8 cellular contexts compared by ENCODE assay signal in the genomic region with DNA sequence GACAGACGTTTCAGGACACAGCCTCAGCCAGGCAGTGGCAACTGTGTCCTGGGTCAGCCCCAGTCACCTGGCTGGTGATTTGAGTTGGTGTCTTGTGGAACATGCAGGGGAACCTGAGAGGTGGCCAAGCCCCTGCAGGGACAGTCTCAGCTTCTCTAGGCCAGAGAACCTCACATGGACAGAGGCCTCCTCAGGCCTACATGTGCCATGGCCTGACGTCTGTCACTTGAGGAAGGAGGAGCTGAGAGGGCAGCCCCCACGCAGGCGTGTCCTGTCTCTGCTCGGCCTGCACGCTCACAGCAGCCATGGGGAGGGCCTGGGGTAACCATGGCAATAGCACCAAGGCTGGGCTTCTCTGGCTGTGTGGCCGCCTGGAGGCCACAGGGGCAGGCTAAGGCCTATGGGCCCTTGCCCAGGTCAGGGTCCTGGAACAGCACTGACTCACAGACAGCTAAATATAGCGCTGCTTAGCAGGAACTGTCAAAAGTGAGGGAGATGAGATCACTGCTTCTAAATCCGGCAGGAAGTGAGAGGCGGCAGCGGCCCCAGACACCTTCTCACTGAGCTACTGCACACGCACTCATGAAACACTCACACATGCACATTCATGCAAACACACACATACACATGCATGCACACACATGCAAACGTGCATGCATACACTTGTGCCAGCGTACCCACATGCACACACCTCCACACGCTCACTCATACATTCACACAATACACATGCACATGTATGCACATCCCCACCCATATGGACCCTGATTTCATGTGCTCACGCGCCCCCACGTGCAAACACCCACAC. TPM values are rescaled to one million over a fixed set of nuclear protein-coding genes. Genes with fewer than 3 reads are reported as not detected.
DNase-seq lines count a peak whose midpoint lies in the region; ATAC-seq and TF ChIP-seq lines count a peak whose summit lies in the region.

No MANE protein-coding gene starts in this region.

- peak overlapping the region; percentile 29; the same call in 1 of the 2 replicates for H3K4me3 ChIP-seq in OCI-LY3 (ENCODE audit: low read length)
- H3K4me3 ChIP-seq in fibroblast of lung (replicated peaks in 1 of 4; ENCODE audit: control extremely low read depth in 1 of 4, insufficient read depth in 1 of 4, low read depth in 3 of 4, low read length in 4 of 4) = no peak overlapping the region
- peak overlapping the region; percentile 1 for H3K4me3 ChIP-seq in osteoblast (ENCODE audit: insufficient read depth, low read length)

- peak; percentile 87 for ATAC-seq in GM18502 (IDR thresholded peaks at IDR 0.05; ENCODE audit: poor library complexity, unreplicated experiment)
- peak; percentile 83 for ATAC-seq in HG02840 (IDR thresholded peaks at IDR 0.05; ENCODE audit: low FRiP score, unreplicated experiment)

- DNase-seq in activated T-cell treated with anti-CD3 and anti-CD28 coated beads, Interleukin-2, amount 50 U/mL, for 48 hours = peak; percentile 85 to 87
- DNase-seq in fibroblast of lung (ENCODE audit: low read depth in 2 of 2) (peak; percentile 89 to 94), osteoblast (ENCODE audit: insufficient read length, low spot score, missing footprints) (peak; percentile 95), DMS79 (lab: John Stamatoyannopoulos, UW) (no peak)

- no peaks in the 10 kb centered on the region for H3K36me3 ChIP-seq in OCI-LY3 (replicated peaks; ENCODE audit: low read depth, low read length)
- no peaks in the 10 kb centered on the region for H3K36me3 ChIP-seq in fibroblast of lung (ENCODE audit: control insufficient read depth, insufficient read depth, low read length)
- no peaks in the 10 kb centered on the region for H3K36me3 ChIP-seq in osteoblast (ENCODE audit: insufficient read depth, low read length)

- peak overlapping the region; percentile 48 for H3K27ac ChIP-seq in OCI-LY3 (ENCODE audit: low read length)
- peak overlapping the region; percentile 72 for H3K27ac ChIP-seq in fibroblast of lung (ENCODE audit: insufficient read depth, low read length)
- peak overlapping the region; percentile 69 for H3K27ac ChIP-seq in osteoblast (ENCODE audit: low read depth, low read length)
- peak overlapping the region; percentile 77 for H3K27ac ChIP-seq in temporal lobe (ENCODE audit: low read depth, low read length)

- no peaks in the 10 kb centered on the region for H3K27me3 ChIP-seq in OCI-LY3 (ENCODE audit: low read depth, low read length)
- H3K27me3 ChIP-seq in fibroblast of lung (ENCODE audit: control insufficient read depth, insufficient read depth, low read length) = no peaks in the 10 kb centered on the region
- H3K27me3 ChIP-seq in osteoblast (ENCODE audit: insufficient read depth, low read length) = no peaks in the 10 kb centered on the region

- H3K9ac ChIP-seq in OCI-LY3 (ENCODE audit: low read length) = peak overlapping the region; percentile 33; the same call in 1 of the 2 replicates
- peak overlapping the region; percentile 1 for H3K9ac ChIP-seq in fibroblast of lung (ENCODE audit: insufficient read depth, low read length)

- H2AFZ ChIP-seq in OCI-LY3 (ENCODE audit: low read depth, low read length) (peak overlapping the region; percentile 85), fibroblast of lung (ENCODE audit: low read length) (no peak overlapping the region), osteoblast (ENCODE audit: low read length) (peak overlapping the region; percentile 66)

- peak overlapping the region; percentile 62 for H3K4me2 ChIP-seq in OCI-LY3 (ENCODE audit: low read length)
- peak overlapping the region; percentile 11 for H3K4me2 ChIP-seq in fibroblast of lung (ENCODE audit: extremely low read depth, insufficient read depth, low read length)
- peak overlapping the region; percentile 62 for H3K4me2 ChIP-seq in osteoblast (ENCODE audit: insufficient read depth, low read length)

- H3K9me3 ChIP-seq in OCI-LY3 (ENCODE audit: insufficient read depth, low read length) (no peaks in the 10 kb centered on the region), fibroblast of lung (ENCODE audit: control insufficient read depth, insufficient read depth, low read depth, low read length) (no peaks in the 10 kb centered on the region), osteoblast (ENCODE audit: low read depth, low read length) (no peaks in the 10 kb centered on the region)

- H4K20me1 ChIP-seq in OCI-LY3 (ENCODE audit: insufficient read depth, low read length) (no peaks in the 10 kb centered on the region), fibroblast of lung (ENCODE audit: control insufficient read depth, extremely low read depth, insufficient read depth, low read length) (no peaks in the 10 kb centered on the region), osteoblast (ENCODE audit: insufficient read depth, low read length) (no peaks in the 10 kb centered on the region)

- no peak for TF ChIP-seq CTCF in OCI-LY3 (IDR thresholded peaks at IDR 0.05; ENCODE audit: low read depth, low read length)
- TF ChIP-seq CTCF in fibroblast of lung (conservative IDR thresholded peaks at IDR 0.05 in 1 of 2, IDR thresholded peaks at IDR 0.05 in 1 of 2; ENCODE audit: low read depth in 1 of 2, low read length in 2 of 2) = no peak
- no peak for TF ChIP-seq CTCF in osteoblast (IDR thresholded peaks at IDR 0.05; ENCODE audit: extremely low read depth, low read depth, low read length)

- peaks cover 31% of the 10 kb centered on the region for H3K4me1 ChIP-seq in OCI-LY3 (ENCODE audit: low read length)
- peaks cover 26% of the 10 kb centered on the region for H3K4me1 ChIP-seq in fibroblast of lung (ENCODE audit: control insufficient read depth, extremely low read depth, insufficient read depth, low read length)
- H3K4me1 ChIP-seq in osteoblast (ENCODE audit: insufficient read depth, low read length) = peaks cover 28% of the 10 kb centered on the region

- H3K79me2 ChIP-seq in OCI-LY3 (ENCODE audit: low read length) (no peaks in the 10 kb centered on the region), fibroblast of lung (ENCODE audit: control insufficient read depth, insufficient read depth, low read length) (no peaks in the 10 kb centered on the region), osteoblast (ENCODE audit: insufficient read depth, low read length) (no peaks in the 10 kb centered on the region)

RNA-seq across cellular contexts. Expression of gene YKT6, which starts 57.0 kb away (rescaled TPM):
- total RNA-seq in fibroblast of lung = 59.8 and 90.0 TPM in 2 replicates
- 96.4 and 99.0 TPM in 2 replicates for polyA plus RNA-seq in fibroblast of lung
- polyA plus RNA-seq in fibroblast of lung (2012) = 114 and 119 TPM in 2 replicates
- polyA minus RNA-seq in fibroblast of lung (ENCODE audit: low replicate concordance) = 247 and 273 TPM in 2 replicates
- 90.1 and 95.2 TPM in 2 replicates for total RNA-seq in osteoblast
- 52.9 TPM for total RNA-seq in temporal lobe

Comparison
In these comparisons a context has a peak if more than half of its experiments do, and no peak if none do; other contexts are left out.
1. H3K4me2 ChIP-seq: peak in every context shown above with its lines; median percentile 62 in OCI-LY3; 62 in osteoblast; 11 in fibroblast of lung.
2. H3K4me3 ChIP-seq: peak in OCI-LY3 (single experiment) and osteoblast (single experiment); none in fibroblast of lung (0 of 4).
3. Peak in every context shown above with its lines, with median percentiles within 50 percentile points of each other: H3K27ac ChIP-seq.